In the genomic region with DNA sequence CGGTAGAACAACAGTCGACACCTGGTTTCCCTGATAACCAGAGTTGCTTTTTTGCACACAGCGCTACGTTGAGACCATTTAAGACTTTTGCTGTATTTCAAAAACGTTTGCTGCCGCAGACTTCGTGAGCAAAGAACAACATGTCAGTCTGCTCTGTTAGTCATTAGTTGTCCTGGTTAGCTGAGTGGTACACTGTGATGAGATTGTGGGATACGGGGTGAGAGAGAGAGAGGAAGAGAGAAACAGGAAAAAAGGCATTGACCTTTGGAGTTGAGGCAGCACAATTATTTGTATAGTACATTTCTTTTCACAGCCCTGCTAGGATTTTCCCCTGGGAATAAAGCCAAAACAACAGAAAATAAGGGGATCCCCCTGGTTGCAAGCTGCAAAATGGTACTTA, we compare ENCODE assay signal across 25 cellular contexts.
DNase-seq lines count a peak whose midpoint lies in the region; ATAC-seq, FAIRE-seq and TF ChIP-seq lines count a peak whose summit lies in the region.
"Had no signal": no experiment of that assay in that cellular context is flagged by ENCODE, and none has a peak within 500 bp of the region (broad histone marks: within the 10 kb centered on the region; RNA-seq: fewer than 3 reads in every experiment).

No MANE protein-coding gene starts in this region.

- intact Hi-C loops in pancreas (cut with DNase I) = no loop called here

- H3K4me1 ChIP-seq in GM23338 (ENCODE audit: insufficient read depth) (peaks cover 52% of the 10 kb centered on the region), pancreas (no peaks in the 10 kb centered on the region)

- H3K27me3 Mint-ChIP-seq in GM23338 (ENCODE audit: insufficient read depth, low read depth, poor library complexity) = peaks cover 2% of the 10 kb centered on the region

- DNase-seq in GM23338 (ENCODE audit: low spot score) = no peak
- DNase-seq in astrocyte of the hippocampus (ENCODE audit: low read depth, low spot score) = peak; percentile 53
- peak; percentile 49 for DNase-seq in kidney tubule cell (ENCODE audit: low spot score)
- no peak for DNase-seq in pancreas
- no peak for DNase-seq in NCI-H2227 treated with DMSO at 0.1 percent for 48 hours (lab: John Stamatoyannopoulos, UW)
- DNase-seq: 8988T; AML-193; Calu3; CD8-positive, alpha-beta memory T cell; Kasumi-1; MM.1S; NCI-H1092; NCI-H1436 treated with DMSO at 0.1 percent for 48 hours; NCI-H1930; NCI-H226; NCI-H510A treated with DMSO at 0.1 percent for 48 hours; NCI-H748 treated with DMSO at 0.1 percent for 48 hours; NK-92 treated with Interleukin-12 subunit alpha and Interleukin-12 subunit beta, amount 100 ng/mL, for 24 hours had no signal

- H3K36me3 Mint-ChIP-seq in GM23338 (ENCODE audit: low read depth) = no peaks in the 10 kb centered on the region; the same call in 2 of the 3 replicates

- H3K4me1 Mint-ChIP-seq in GM23338 = peaks cover 44% of the 10 kb centered on the region
- H3K4me1 Mint-ChIP-seq: CD8-positive, alpha-beta memory T cell had no signal

- no peak overlapping the region for H3K4me3 Mint-ChIP-seq in GM23338
- H3K4me3 Mint-ChIP-seq: CD8-positive, alpha-beta memory T cell had no signal

- H3K36me3 ChIP-seq in GM23338 (ENCODE audit: insufficient read depth) (no peaks in the 10 kb centered on the region), pancreas (no peaks in the 10 kb centered on the region)

- H3K4me3 ChIP-seq in GM23338 (no peak overlapping the region), pancreas (no peak overlapping the region)

- H3K79me2 ChIP-seq in GM23338 (replicated peaks; ENCODE audit: insufficient read depth) = no peaks in the 10 kb centered on the region

- no peaks in the 10 kb centered on the region for H3F3A ChIP-seq in GM23338 (replicated peaks; ENCODE audit: low read depth)

- no peaks in the 10 kb centered on the region for H3K9me3 ChIP-seq in pancreas

- H3K27ac ChIP-seq in GM23338 (ENCODE audit: low read depth) = no peak overlapping the region
- no peak overlapping the region for H3K27ac ChIP-seq in pancreas
- H3K27ac ChIP-seq: C4-2B had no signal

- no peak for FAIRE-seq in pancreas (lab: Jason Lieb, UNC)
- FAIRE-seq: G401.6, GM12892 had no signal

- H3K27ac Mint-ChIP-seq in GM23338 = 0 out of 2 replicates have a peak overlapping the region, but pooled peaks have one; percentile 8
- H3K27ac Mint-ChIP-seq: CD8-positive, alpha-beta memory T cell had no signal

- H3K27me3 ChIP-seq in GM23338 (ENCODE audit: insufficient read depth) (no peaks in the 10 kb centered on the region), pancreas (no peaks in the 10 kb centered on the region)

- no peak for ATAC-seq in GM23338
- peak in 3 of 4 donors; percentile 52 to 63 (median 59) for ATAC-seq in pancreas
- ATAC-seq in HG02981 (IDR thresholded peaks at IDR 0.05; ENCODE audit: unreplicated experiment) = no peak
- ATAC-seq in GM21576 (IDR thresholded peaks at IDR 0.05; ENCODE audit: unreplicated experiment) = no peak
- no peak for ATAC-seq in GM21619 (IDR thresholded peaks at IDR 0.05; ENCODE audit: unreplicated experiment)
- ATAC-seq: Panc1 had no signal

- H3K9me3 Mint-ChIP-seq in GM23338 = peaks cover 2% of the 10 kb centered on the region; the same call in 2 of the 3 replicates

- H3K9me2 ChIP-seq in GM23338 (ENCODE audit: insufficient read depth) = 0 out of 2 replicates have a peak, but pooled peaks cover 5% of the 10 kb centered on the region

- TF ChIP-seq CTCF in GM23338 (conservative IDR thresholded peaks at IDR 0.05; ENCODE audit: low read depth in 2 of 2) (no peak), pancreas (IDR thresholded peaks at IDR 0.05) (no peak)

- no peaks in the 10 kb centered on the region for H4K20me1 ChIP-seq in GM23338 (replicated peaks; ENCODE audit: insufficient read depth)

- H3K4me2 ChIP-seq in GM23338 = no peak overlapping the region

- H2AFZ ChIP-seq in GM23338 = no peak overlapping the region

- WGBS in pancreas, 2 donors = 6 to 11% methylated on average over 8 of the region's 8 CpGs

TF ChIP-seq in GM23338, 12 proteins besides CTCF, POLR2A, EP300 and RAD21:
- TF ChIP-seq, protein P1, sequence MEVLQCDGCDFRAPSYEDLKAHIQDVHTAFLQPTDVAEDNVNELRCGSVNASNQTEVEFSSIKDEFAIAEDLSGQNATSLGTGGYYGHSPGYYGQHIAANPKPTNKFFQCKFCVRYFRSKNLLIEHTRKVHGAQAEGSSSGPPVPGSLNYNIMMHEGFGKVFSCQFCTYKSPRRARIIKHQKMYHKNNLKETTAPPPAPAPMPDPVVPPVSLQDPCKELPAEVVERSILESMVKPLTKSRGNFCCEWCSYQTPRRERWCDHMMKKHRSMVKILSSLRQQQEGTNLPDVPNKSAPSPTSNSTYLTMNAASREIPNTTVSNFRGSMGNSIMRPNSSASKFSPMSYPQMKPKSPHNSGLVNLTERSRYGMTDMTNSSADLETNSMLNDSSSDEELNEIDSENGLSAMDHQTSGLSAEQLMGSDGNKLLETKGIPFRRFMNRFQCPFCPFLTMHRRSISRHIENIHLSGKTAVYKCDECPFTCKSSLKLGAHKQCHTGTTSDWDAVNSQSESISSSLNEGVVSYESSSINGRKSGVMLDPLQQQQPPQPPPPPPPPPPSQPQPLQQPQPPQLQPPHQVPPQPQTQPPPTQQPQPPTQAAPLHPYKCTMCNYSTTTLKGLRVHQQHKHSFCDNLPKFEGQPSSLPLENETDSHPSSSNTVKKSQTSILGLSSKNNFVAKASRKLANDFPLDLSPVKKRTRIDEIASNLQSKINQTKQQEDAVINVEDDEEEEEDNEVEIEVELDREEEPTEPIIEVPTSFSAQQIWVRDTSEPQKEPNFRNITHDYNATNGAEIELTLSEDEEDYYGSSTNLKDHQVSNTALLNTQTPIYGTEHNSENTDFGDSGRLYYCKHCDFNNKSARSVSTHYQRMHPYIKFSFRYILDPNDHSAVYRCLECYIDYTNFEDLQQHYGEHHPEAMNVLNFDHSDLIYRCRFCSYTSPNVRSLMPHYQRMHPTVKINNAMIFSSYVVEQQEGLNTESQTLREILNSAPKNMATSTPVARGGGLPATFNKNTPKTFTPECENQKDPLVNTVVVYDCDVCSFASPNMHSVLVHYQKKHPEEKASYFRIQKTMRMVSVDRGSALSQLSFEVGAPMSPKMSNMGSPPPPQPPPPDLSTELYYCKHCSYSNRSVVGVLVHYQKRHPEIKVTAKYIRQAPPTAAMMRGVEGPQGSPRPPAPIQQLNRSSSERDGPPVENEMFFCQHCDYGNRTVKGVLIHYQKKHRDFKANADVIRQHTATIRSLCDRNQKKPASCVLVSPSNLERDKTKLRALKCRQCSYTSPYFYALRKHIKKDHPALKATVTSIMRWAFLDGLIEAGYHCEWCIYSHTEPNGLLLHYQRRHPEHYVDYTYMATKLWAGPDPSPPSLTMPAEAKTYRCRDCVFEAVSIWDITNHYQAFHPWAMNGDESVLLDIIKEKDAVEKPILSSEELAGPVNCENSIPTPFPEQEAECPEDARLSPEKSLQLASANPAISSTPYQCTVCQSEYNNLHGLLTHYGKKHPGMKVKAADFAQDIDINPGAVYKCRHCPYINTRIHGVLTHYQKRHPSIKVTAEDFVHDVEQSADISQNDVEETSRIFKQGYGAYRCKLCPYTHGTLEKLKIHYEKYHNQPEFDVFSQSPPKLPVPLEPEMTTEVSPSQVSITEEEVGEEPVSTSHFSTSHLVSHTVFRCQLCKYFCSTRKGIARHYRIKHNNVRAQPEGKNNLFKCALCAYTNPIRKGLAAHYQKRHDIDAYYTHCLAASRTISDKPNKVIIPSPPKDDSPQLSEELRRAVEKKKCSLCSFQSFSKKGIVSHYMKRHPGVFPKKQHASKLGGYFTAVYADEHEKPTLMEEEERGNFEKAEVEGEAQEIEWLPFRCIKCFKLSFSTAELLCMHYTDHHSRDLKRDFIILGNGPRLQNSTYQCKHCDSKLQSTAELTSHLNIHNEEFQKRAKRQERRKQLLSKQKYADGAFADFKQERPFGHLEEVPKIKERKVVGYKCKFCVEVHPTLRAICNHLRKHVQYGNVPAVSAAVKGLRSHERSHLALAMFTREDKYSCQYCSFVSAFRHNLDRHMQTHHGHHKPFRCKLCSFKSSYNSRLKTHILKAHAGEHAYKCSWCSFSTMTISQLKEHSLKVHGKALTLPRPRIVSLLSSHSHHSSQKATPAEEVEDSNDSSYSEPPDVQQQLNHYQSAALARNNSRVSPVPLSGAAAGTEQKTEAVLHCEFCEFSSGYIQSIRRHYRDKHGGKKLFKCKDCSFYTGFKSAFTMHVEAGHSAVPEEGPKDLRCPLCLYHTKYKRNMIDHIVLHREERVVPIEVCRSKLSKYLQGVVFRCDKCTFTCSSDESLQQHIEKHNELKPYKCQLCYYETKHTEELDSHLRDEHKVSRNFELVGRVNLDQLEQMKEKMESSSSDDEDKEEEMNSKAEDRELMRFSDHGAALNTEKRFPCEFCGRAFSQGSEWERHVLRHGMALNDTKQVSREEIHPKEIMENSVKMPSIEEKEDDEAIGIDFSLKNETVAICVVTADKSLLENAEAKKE (CRISPR knock-in tag; IDR thresholded peaks at IDR 0.05) = no peak
- no peak for TF ChIP-seq ZNF114 (CRISPR knock-in tag; IDR thresholded peaks at IDR 0.05)
- TF ChIP-seq NANOG (IDR thresholded peaks at IDR 0.05; ENCODE audit: borderline replicate concordance) = no peak

Comparison
In these comparisons a context has a peak if more than half of its experiments do, and no peak if none do; other contexts are left out.
1. ATAC-seq: peak in pancreas (3 of 4); none in GM23338 (single experiment), HG02981 (single experiment), GM21576 (single experiment) and GM21619 (single experiment).
2. DNase-seq: peak in astrocyte of the hippocampus (single experiment) and kidney tubule cell (single experiment); none in GM23338 (single experiment), pancreas (0 of 6) and NCI-H2227 treated with DMSO at 0.1 percent for 48 hours (single experiment).